14 cellular contexts compared by ENCODE assay signal in genomic region chrX:77742788-77743476, GRCh38. TPM values are rescaled to one million over a fixed set of nuclear protein-coding genes. Genes with fewer than 3 reads are reported as not detected.
DNase-seq lines count a peak whose midpoint lies in the region; ATAC-seq and TF ChIP-seq lines count a peak whose summit lies in the region.
"Had no signal": no experiment of that assay in that cellular context is flagged by ENCODE, and none has a peak within 500 bp of the region (broad histone marks: within the 10 kb centered on the region; RNA-seq: fewer than 3 reads in every experiment).

No MANE protein-coding gene starts in this region.

- H3K36me3 ChIP-seq in heart right ventricle, result no peaks in the 10 kb centered on the region

- H3K4me1 ChIP-seq in heart right ventricle, result peaks cover 0 to 38% (median 15%) of the 10 kb centered on the region in 9 donors

- no peaks in the 10 kb centered on the region for H3K9me3 ChIP-seq in heart right ventricle

- no peaks in the 10 kb centered on the region for H3K27me3 Mint-ChIP-seq in activated B cell treated with CpG ODN at 0.5 μM for 24 hours
- H3K27me3 Mint-ChIP-seq: IgD-negative memory B cell had no signal

- H3K4me1 Mint-ChIP-seq in activated B cell treated with CpG ODN at 0.5 μM for 24 hours, result peaks cover 54% of the 10 kb centered on the region

- no peak for ATAC-seq in activated B cell treated with CpG ODN at 0.5 μM for 24 hours (ENCODE audit: low read depth)
- peak; percentile 52 to 90 (median 84) for ATAC-seq in heart right ventricle
- peak; percentile 22 for ATAC-seq in sciatic nerve
- ATAC-seq: HCT116 had no signal

- no peaks in the 10 kb centered on the region for H3K9me3 Mint-ChIP-seq in activated B cell treated with CpG ODN at 0.5 μM for 24 hours
- H3K9me3 Mint-ChIP-seq: IgD-negative memory B cell; natural killer cell treated with Interleukin-12 subunit alpha and Interleukin-12 subunit beta and Interleukin-15 and Interleukin-18, amount 100 ng/mL, for 72 hours had no signal

- peak overlapping the region; percentile 42 for H3K27ac Mint-ChIP-seq in activated B cell treated with CpG ODN at 0.5 μM for 24 hours

- H3K27me3 ChIP-seq in heart right ventricle, result no peaks in the 10 kb centered on the region

- DNase-seq in EH (ENCODE audit: low read depth) (peak; percentile 8), activated B cell treated with CpG ODN at 0.5 μM for 24 hours (no peak), heart right ventricle (peak; percentile 11 to 27), sciatic nerve (ENCODE audit: low spot score) (no peak), NCI-H2107 (lab: John Stamatoyannopoulos, UW) (no peak), HUDEP-2 (lab: John Stamatoyannopoulos, UW; ENCODE audit: unreplicated experiment in 76 of 76) (no peak), NCI-H1694 treated with DMSO at 0.1 percent for 48 hours (lab: John Stamatoyannopoulos, UW) (no peak)
- no peak for DNase-seq in stimulated activated CD4-positive, alpha-beta T cell treated with anti-CD3 and anti-CD28 coated beads, Interleukin-2, amount 100 ng/mL, for 24 hours
- DNase-seq: Calu3, NCI-H1930, T1000 had no signal

- intact Hi-C loops in activated B cell treated with CpG ODN at 0.5 μM for 24 hours (cut with micrococcal nuclease), result no loop called here
- intact Hi-C loops in heart right ventricle (cut with DNase I), result no loop called here
- intact Hi-C loops in sciatic nerve (cut with DNase I), result loop anchor here (1.0 kb wide), 1 partner anchor 25 kb away; no protein-coding TSS in a partner anchor

- 43 to 44% methylated on average over 7 of the region's 7 CpGs for WGBS in heart right ventricle, 2 donors

- H3K4me3 Mint-ChIP-seq in activated B cell treated with CpG ODN at 0.5 μM for 24 hours, result no peak overlapping the region
- H3K4me3 Mint-ChIP-seq: IgD-negative memory B cell; natural killer cell treated with Interleukin-12 subunit alpha and Interleukin-12 subunit beta and Interleukin-15 and Interleukin-18, amount 100 ng/mL, for 72 hours had no signal

- POLR2A ChIA-PET in activated B cell treated with CpG ODN at 0.5 μM for 24 hours (lab: Charles Lee), result no interaction called here

- TF ChIP-seq CTCF in activated B cell treated with CpG ODN at 0.5 μM for 24 hours (IDR thresholded peaks at IDR 0.05), result no peak
- no peak for TF ChIP-seq CTCF in heart right ventricle (IDR thresholded peaks at IDR 0.05)

- H3K36me3 Mint-ChIP-seq in activated B cell treated with CpG ODN at 0.5 μM for 24 hours (ENCODE audit: low read depth), result no peaks in the 10 kb centered on the region
- H3K36me3 Mint-ChIP-seq: natural killer cell treated with Interleukin-12 subunit alpha and Interleukin-12 subunit beta and Interleukin-15 and Interleukin-18, amount 100 ng/mL, for 72 hours had no signal

- peak overlapping the region in 3 of 10 donors; percentile 1 to 41 (median 10) for H3K27ac ChIP-seq in heart right ventricle

- CTCF ChIA-PET in activated B cell treated with CpG ODN at 0.5 μM for 24 hours (lab: Charles Lee), result no interaction called here

- H3K4me3 ChIP-seq in heart right ventricle, result no peak overlapping the region

RNA-seq across cellular contexts. Expression of gene ATRX, which starts 43.1 kb away (rescaled TPM):
- total RNA-seq in activated B cell treated with CpG ODN at 0.5 μM for 24 hours (114 and 120 TPM in 2 replicates), heart right ventricle (100 to 1,000 TPM in 2 of 10 donors, 10 to 100 TPM in 8; 71.2 to 107 (median 92.4) TPM), sciatic nerve (141 TPM)
- 10 to 100 TPM in 1 of 2 donors, 1 to 10 TPM in 1; 8.1 to 32.6 TPM for polyA plus RNA-seq in heart right ventricle

Comparison
In these comparisons a context has a peak if more than half of its experiments do, and no peak if none do; other contexts are left out.
1. DNase-seq: peak in EH (single experiment) and heart right ventricle (2 of 2); none in activated B cell treated with CpG ODN at 0.5 μM for 24 hours (single experiment), sciatic nerve (single experiment), stimulated activated CD4-positive, alpha-beta T cell treated with anti-CD3 and anti-CD28 coated beads, Interleukin-2, amount 100 ng/mL, for 24 hours (0 of 2), NCI-H2107 (single experiment), HUDEP-2 (0 of 76) and NCI-H1694 treated with DMSO at 0.1 percent for 48 hours (single experiment).